ENCODE assay signal across 8 cellular contexts in the genomic region with DNA sequence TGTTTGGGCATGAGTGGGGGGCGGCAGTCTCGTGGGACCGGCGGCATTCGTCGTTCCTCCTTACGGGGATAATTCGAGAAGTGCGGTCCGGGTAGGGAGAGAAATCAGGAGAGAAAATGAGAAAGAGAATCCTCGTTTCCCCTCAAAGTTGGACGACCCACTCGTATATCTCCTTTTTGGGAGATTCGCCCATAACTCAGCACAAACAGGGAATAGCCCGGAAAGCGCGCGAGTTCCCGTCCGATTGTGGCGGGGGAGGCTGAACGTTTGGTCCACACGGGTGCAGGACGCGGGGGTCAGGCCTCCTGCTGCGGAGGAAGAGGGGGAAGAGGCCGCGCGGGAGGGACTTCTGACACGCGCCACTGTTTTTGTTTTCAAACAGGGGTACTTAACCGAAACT. TPM values are rescaled to one million over a fixed set of nuclear protein-coding genes. Genes with fewer than 3 reads are reported as not detected.
A peak's percentile ranks its signal among the peaks of the same experiment; 100 is the strongest.
DNase-seq lines count a peak whose midpoint lies in the region; ATAC-seq lines count a peak whose summit lies in the region.

No MANE protein-coding gene starts in this region.

- CTCF ChIA-PET in activated CD4-positive, alpha-beta memory T cell treated with anti-CD3 and anti-CD28 coated beads, Interleukin-2, amount 10 ng/mL, durations not matched to agents 7 days and 5 days (lab: Charles Lee) = interaction anchor here (1.2 to 1.5 kb wide), 2 partner anchors 49 to 226 kb away, joined by 3 read pairs; no protein-coding TSS in a partner anchor

- WGBS in right cardiac atrium = 2% methylated on average over 32 of the region's 32 CpGs

- H3K9me3 ChIP-seq in right cardiac atrium (ENCODE audit: control insufficient read depth, low read length) = no peaks in the 10 kb centered on the region

- POLR2A ChIA-PET in activated CD4-positive, alpha-beta memory T cell treated with anti-CD3 and anti-CD28 coated beads, Interleukin-2, amount 10 ng/mL, durations not matched to agents 7 days and 5 days (lab: Charles Lee) = no interaction called here

- no peaks in the 10 kb centered on the region for H3K36me3 Mint-ChIP-seq in activated CD4-positive, alpha-beta memory T cell treated with anti-CD3 and anti-CD28 coated beads, Interleukin-2, amount 10 ng/mL, durations not matched to agents 7 days and 5 days (ENCODE audit: low read depth)

- no peaks in the 10 kb centered on the region for H3K4me1 ChIP-seq in right cardiac atrium (ENCODE audit: control insufficient read depth, insufficient read depth, low read length)

- H3K4me3 ChIP-seq in right cardiac atrium (ENCODE audit: low read length) (peak overlapping the region; percentile 78), skeletal muscle cell (ENCODE audit: low read depth, low read length) (peak overlapping the region; percentile 81)

- intact Hi-C loops in right cardiac atrium (cut with DNase I) = loop anchor here in 1 of 4 donors (10.0 kb wide), 1 partner anchor 227 kb away; no protein-coding TSS in a partner anchor

- no peaks in the 10 kb centered on the region for H3K27me3 ChIP-seq in right cardiac atrium (ENCODE audit: control insufficient read depth, insufficient read depth)

- H3K9me3 Mint-ChIP-seq in activated CD4-positive, alpha-beta memory T cell treated with anti-CD3 and anti-CD28 coated beads, Interleukin-2, amount 10 ng/mL, durations not matched to agents 7 days and 5 days = no peaks in the 10 kb centered on the region

- H3K27ac ChIP-seq in right cardiac atrium (ENCODE audit: low read length) = peak overlapping the region; percentile 46

- H3K4me3 Mint-ChIP-seq in activated CD4-positive, alpha-beta memory T cell treated with anti-CD3 and anti-CD28 coated beads, Interleukin-2, amount 10 ng/mL, durations not matched to agents 7 days and 5 days = peak overlapping the region; percentile 57

- H3K27me3 Mint-ChIP-seq in activated CD4-positive, alpha-beta memory T cell treated with anti-CD3 and anti-CD28 coated beads, Interleukin-2, amount 10 ng/mL, durations not matched to agents 7 days and 5 days = peaks cover 77% of the 10 kb centered on the region

- H3K27ac Mint-ChIP-seq in activated CD4-positive, alpha-beta memory T cell treated with anti-CD3 and anti-CD28 coated beads, Interleukin-2, amount 10 ng/mL, durations not matched to agents 7 days and 5 days = no peak overlapping the region

- peak in 1 of 2 donors; percentile 26 for ATAC-seq in right cardiac atrium
- ATAC-seq in HG03039 (IDR thresholded peaks at IDR 0.05; ENCODE audit: unreplicated experiment) = no peak

- H3K4me1 Mint-ChIP-seq in activated CD4-positive, alpha-beta memory T cell treated with anti-CD3 and anti-CD28 coated beads, Interleukin-2, amount 10 ng/mL, durations not matched to agents 7 days and 5 days = peaks cover 10% of the 10 kb centered on the region

- DNase-seq in DMS79 treated with DMSO at 0.1 percent for 48 hours (lab: John Stamatoyannopoulos, UW) (peak; percentile 12), DMS79 (lab: John Stamatoyannopoulos, UW) (no peak), right cardiac atrium (peak; percentile 28 to 60 (median 57)), skeletal muscle cell (ENCODE audit: low read depth) (no peak), HCEC 1CT (no peak), NCI-H1694 (lab: John Stamatoyannopoulos, UW) (no peak)
- no peak for DNase-seq in activated CD4-positive, alpha-beta memory T cell treated with anti-CD3 and anti-CD28 coated beads, Interleukin-2, amount 10 ng/mL, durations not matched to agents 7 days and 5 days

RNA-seq across cellular contexts. Expression of gene POPDC3, which starts 42.4 kb away (rescaled TPM):
- total RNA-seq in activated CD4-positive, alpha-beta memory T cell treated with anti-CD3 and anti-CD28 coated beads, Interleukin-2, amount 10 ng/mL, durations not matched to agents 7 days and 5 days = not detected
- total RNA-seq in right cardiac atrium = 10 to 100 TPM; 31.6 to 48.3 (median 41.3) TPM
- 53.2 TPM for polyA plus RNA-seq in right cardiac atrium

Comparison
In these comparisons a context has a peak if more than half of its experiments do, and no peak if none do; other contexts are left out.
1. DNase-seq: peak in DMS79 treated with DMSO at 0.1 percent for 48 hours (single experiment) and right cardiac atrium (3 of 3); none in DMS79 (single experiment), activated CD4-positive, alpha-beta memory T cell treated with anti-CD3 and anti-CD28 coated beads, Interleukin-2, amount 10 ng/mL, durations not matched to agents 7 days and 5 days (single experiment), skeletal muscle cell (single experiment), HCEC 1CT (single experiment) and NCI-H1694 (single experiment).
2. RNA of gene POPDC3, which starts 42.4 kb away (total RNA-seq): 31.6 to 48.3 TPM in right cardiac atrium; not detected in activated CD4-positive, alpha-beta memory T cell treated with anti-CD3 and anti-CD28 coated beads, Interleukin-2, amount 10 ng/mL, durations not matched to agents 7 days and 5 days; every median in the first group is over 10 times any median in the second.